Comparison of ENCODE assay signal across 18 cellular contexts in genomic region chr1:186494832-186495271, GRCh38. TPM values are rescaled to one million over a fixed set of nuclear protein-coding genes. Genes with fewer than 3 reads are reported as not detected.
DNase-seq lines count a peak whose midpoint lies in the region; ATAC-seq and TF ChIP-seq lines count a peak whose summit lies in the region.
"Had no signal": no experiment of that assay in that cellular context is flagged by ENCODE, and none has a peak within 500 bp of the region (broad histone marks: within the 10 kb centered on the region; RNA-seq: fewer than 3 reads in every experiment).

No MANE protein-coding gene starts in this region.

- TF ChIP-seq CTCF in lower lobe of right lung (IDR thresholded peaks at IDR 0.05): no peak

- H3K4me3 ChIP-seq in lower lobe of right lung: no peak overlapping the region
- H3K4me3 ChIP-seq: BLaER1 treated with 17β-estradiol and CSF1 and Interleukin-3, amounts not matched to agents 10 nM and 100 nM; mucosa of descending colon had no signal

- H3K36me3 ChIP-seq in lower lobe of right lung: no peaks in the 10 kb centered on the region
- H3K36me3 ChIP-seq: BLaER1 treated with 17β-estradiol and CSF1 and Interleukin-3, amounts not matched to agents 10 nM and 100 nM had no signal

- peak overlapping the region; percentile 37 for H3K27ac ChIP-seq in lower lobe of right lung
- H3K27ac ChIP-seq: BLaER1 treated with 17β-estradiol and CSF1 and Interleukin-3, amounts not matched to agents 10 nM and 100 nM; HL-60; parathyroid adenoma had no signal

- peak; percentile 60 for ATAC-seq in GM18519 (IDR thresholded peaks at IDR 0.05; ENCODE audit: low FRiP score, unreplicated experiment)
- peak; percentile 56 for ATAC-seq in HG02588 (IDR thresholded peaks at IDR 0.05; ENCODE audit: unreplicated experiment)
- peak; percentile 45 to 58 for ATAC-seq in lower lobe of right lung
- ATAC-seq in HG02981 (IDR thresholded peaks at IDR 0.05; ENCODE audit: unreplicated experiment): no peak
- ATAC-seq in HG03025 (IDR thresholded peaks at IDR 0.05; ENCODE audit: low FRiP score, unreplicated experiment): no peak
- ATAC-seq: activated CD8-positive, alpha-beta memory T cell treated with anti-CD3 and anti-CD28 coated beads, Interleukin-2, amount 10 ng/mL, durations not matched to agents 7 days and 5 days; mucosa of descending colon had no signal

- H3K4me1 ChIP-seq in lower lobe of right lung: no peaks in the 10 kb centered on the region
- H3K4me1 ChIP-seq: BLaER1 treated with 17β-estradiol and CSF1 and Interleukin-3, amounts not matched to agents 10 nM and 100 nM; parathyroid adenoma had no signal

- intact Hi-C loops in lower lobe of right lung (cut with DNase I): no loop called here

- no peaks in the 10 kb centered on the region for H3K9me3 ChIP-seq in lower lobe of right lung
- H3K9me3 ChIP-seq: BLaER1 treated with 17β-estradiol and CSF1 and Interleukin-3, amounts not matched to agents 10 nM and 100 nM; mucosa of descending colon had no signal

- DNase-seq in HPDE6-E6E7 (ENCODE audit: extremely low spot score) (peak; percentile 15), lower lobe of right lung (no peak), DMS153 (lab: John Stamatoyannopoulos, UW) (no peak), NOMO-1 treated with DMSO at 0.1 percent for 48 hours (lab: John Stamatoyannopoulos, UW; ENCODE audit: unreplicated experiment) (no peak)
- DNase-seq: activated CD8-positive, alpha-beta memory T cell treated with anti-CD3 and anti-CD28 coated beads, Interleukin-2, amount 10 ng/mL, durations not matched to agents 7 days and 5 days; H7; mucosa of descending colon; NCI-H446 treated with DMSO at 0.1 percent for 48 hours; stimulated activated CD4-positive, alpha-beta T cell treated with anti-CD3 and anti-CD28 coated beads, Interleukin-4, amount 100 ng/mL, for 1 hour; T1000 had no signal

- no peaks in the 10 kb centered on the region for H3K27me3 ChIP-seq in lower lobe of right lung (ENCODE audit: low read depth)
- H3K27me3 ChIP-seq: BLaER1 treated with 17β-estradiol and CSF1 and Interleukin-3, amounts not matched to agents 10 nM and 100 nM had no signal

RNA-seq across cellular contexts. Expression of gene PDC, which starts 33.9 kb away (rescaled TPM):
- total RNA-seq in lower lobe of right lung: not detected
- total RNA-seq: activated CD8-positive, alpha-beta memory T cell treated with anti-CD3 and anti-CD28 coated beads, Interleukin-2, amount 10 ng/mL, durations not matched to agents 7 days and 5 days; dermis microvascular lymphatic vessel endothelial cell; H7; mucosa of descending colon had no signal

Comparison
In these comparisons a context has a peak if more than half of its experiments do, and no peak if none do; other contexts are left out.
1. ATAC-seq: peak in GM18519 (single experiment), HG02588 (single experiment) and lower lobe of right lung (2 of 2); none in HG02981 (single experiment) and HG03025 (single experiment).